ENCODE assay signal across 28 cellular contexts in genomic region chr1:232894436-232894835, GRCh38.
"Had no signal": no experiment of that assay in that cellular context is flagged by ENCODE, and none has a peak within 500 bp of the region (broad histone marks: within the 10 kb centered on the region; RNA-seq: fewer than 3 reads in every experiment).

No MANE protein-coding gene starts in this region.

- DNase-seq: activated B cell treated with CpG ODN at 0.5 μM for 24 hours; activated CD4-positive, alpha-beta T cell treated with anti-CD3 and anti-CD28 coated beads for 1 hour; activated CD4-positive, alpha-beta T cell treated with anti-CD3 and anti-CD28 coated beads, Interleukin-2, amount 10 ng/mL, durations not matched to agents 24 days and 14 days; activated CD4-positive, alpha-beta T cell treated with anti-CD3 and anti-CD28 coated beads, Interleukin-2, amount 50 U/mL, for 48 hours; activated CD8-positive, alpha-beta memory T cell treated with anti-CD3 and anti-CD28 coated beads, Interleukin-2, amount 10 ng/mL, durations not matched to agents 7 days and 5 days; activated effector memory CD4-positive, alpha-beta T cell treated with Interleukin-2 at 50 U/mL for 16 hours; activated naive CD4-positive, alpha-beta T cell treated with Interleukin-2 at 50 U/mL for 16 hours; activated naive CD8-positive, alpha-beta T cell treated with anti-CD3 and anti-CD28 coated beads, Interleukin-2, amount 50 U/mL, for 24 hours; activated T-cell treated with anti-CD3 and anti-CD28 coated beads, Interleukin-2, amount 50 U/mL, for 24 hours; amniotic stem cell; body of pancreas; MM.1S; NCI-H1105; NCI-H1436; NCI-H1694 treated with DMSO at 0.1 percent for 48 hours; NCI-H2029 treated with DMSO at 0.1 percent for 48 hours; NCI-H510A treated with DMSO at 0.1 percent for 48 hours; NCI-H69; NK-92 treated with Interleukin-12 subunit alpha and Interleukin-12 subunit beta, amount 100 ng/mL, for 24 hours; OCI-M1; RPMI8226 had no signal

- H3K27ac Mint-ChIP-seq: activated B cell treated with CpG ODN at 0.5 μM for 24 hours; activated CD4-positive, alpha-beta T cell treated with anti-CD3 and anti-CD28 coated beads, Interleukin-2, amount 10 ng/mL, durations not matched to agents 24 days and 14 days; activated CD8-positive, alpha-beta memory T cell treated with anti-CD3 and anti-CD28 coated beads, Interleukin-2, amount 10 ng/mL, durations not matched to agents 7 days and 5 days; activated naive CD4-positive, alpha-beta T cell treated with anti-CD3 and anti-CD28 coated beads, Interleukin-2, amount 50 U/mL, for 72 hours; activated naive CD8-positive, alpha-beta T cell treated with anti-CD3 and anti-CD28 coated beads, Interleukin-2, amount 50 U/mL, for 24 hours; activated T-cell treated with anti-CD3 and anti-CD28 coated beads, Interleukin-2, amount 50 U/mL, for 24 hours; activated T-helper 1 cell treated with anti-CD3 and anti-CD28 coated beads, Interleukin-12 subunit alpha, Interleukin-12 subunit beta, Interleukin-2, Interleukin-4 antibody, amounts not matched to agents 30 ng/mL and 10 ng/mL and 1 ng/mL, durations not matched to agents 14 hours and 24 hours and 36 hours; T-helper 1 cell treated with Interleukin-12 subunit alpha and Interleukin-12 subunit beta and Interleukin-4 antibody, amounts not matched to agents 30 μg/mL and 1 μg/mL, for 36 hours had no signal

- H3K27ac ChIP-seq: ascending aorta, body of pancreas had no signal

- H3K27me3 ChIP-seq: ascending aorta, body of pancreas had no signal

- H3K4me3 Mint-ChIP-seq: activated B cell treated with CpG ODN at 0.5 μM for 24 hours; activated CD4-positive, alpha-beta T cell treated with anti-CD3 and anti-CD28 coated beads, Interleukin-2, amount 10 ng/mL, durations not matched to agents 24 days and 14 days; activated CD8-positive, alpha-beta memory T cell treated with anti-CD3 and anti-CD28 coated beads, Interleukin-2, amount 10 ng/mL, durations not matched to agents 7 days and 5 days; activated naive CD8-positive, alpha-beta T cell treated with anti-CD3 and anti-CD28 coated beads, Interleukin-2, amount 50 U/mL, for 24 hours; activated T-cell treated with anti-CD3 and anti-CD28 coated beads, Interleukin-2, amount 50 U/mL, for 24 hours; activated T-helper 1 cell treated with anti-CD3 and anti-CD28 coated beads, Interleukin-12 subunit alpha, Interleukin-12 subunit beta, Interleukin-2, Interleukin-4 antibody, amounts not matched to agents 30 ng/mL and 10 ng/mL and 1 ng/mL, durations not matched to agents 14 hours and 24 hours and 36 hours; central memory CD8-positive, alpha-beta T cell; T-helper 1 cell treated with Interleukin-12 subunit alpha and Interleukin-12 subunit beta and Interleukin-4 antibody, amounts not matched to agents 30 μg/mL and 1 μg/mL, for 36 hours had no signal

- ATAC-seq: activated CD8-positive, alpha-beta memory T cell treated with anti-CD3 and anti-CD28 coated beads, Interleukin-2, amount 10 ng/mL, durations not matched to agents 7 days and 5 days; activated naive CD4-positive, alpha-beta T cell treated with anti-CD3 and anti-CD28 coated beads, Interleukin-2, amount 50 U/mL, for 72 hours; activated naive CD8-positive, alpha-beta T cell treated with anti-CD3 and anti-CD28 coated beads, Interleukin-2, amount 50 U/mL, for 24 hours; body of pancreas; Panc1; Right ventricle myocardium inferior had no signal

- H3K27me3 Mint-ChIP-seq: activated CD4-positive, alpha-beta T cell treated with anti-CD3 and anti-CD28 coated beads, Interleukin-2, amount 10 ng/mL, durations not matched to agents 24 days and 14 days; activated naive CD8-positive, alpha-beta T cell treated with anti-CD3 and anti-CD28 coated beads, Interleukin-2, amount 50 U/mL, for 24 hours; activated T-cell treated with anti-CD3 and anti-CD28 coated beads, Interleukin-2, amount 50 U/mL, for 24 hours had no signal

- H3K9me3 ChIP-seq: ascending aorta, body of pancreas had no signal

- H3K4me1 ChIP-seq: ascending aorta, body of pancreas had no signal

- H3K4me1 Mint-ChIP-seq: activated B cell treated with CpG ODN at 0.5 μM for 24 hours; central memory CD8-positive, alpha-beta T cell had no signal

- H3K4me3 ChIP-seq: ascending aorta, body of pancreas had no signal

- H3K9me3 Mint-ChIP-seq: activated B cell treated with CpG ODN at 0.5 μM for 24 hours; central memory CD8-positive, alpha-beta T cell had no signal

- H3K36me3 ChIP-seq: ascending aorta had no signal
